ENCODE assay signal across 8 cellular contexts in the genomic region with DNA sequence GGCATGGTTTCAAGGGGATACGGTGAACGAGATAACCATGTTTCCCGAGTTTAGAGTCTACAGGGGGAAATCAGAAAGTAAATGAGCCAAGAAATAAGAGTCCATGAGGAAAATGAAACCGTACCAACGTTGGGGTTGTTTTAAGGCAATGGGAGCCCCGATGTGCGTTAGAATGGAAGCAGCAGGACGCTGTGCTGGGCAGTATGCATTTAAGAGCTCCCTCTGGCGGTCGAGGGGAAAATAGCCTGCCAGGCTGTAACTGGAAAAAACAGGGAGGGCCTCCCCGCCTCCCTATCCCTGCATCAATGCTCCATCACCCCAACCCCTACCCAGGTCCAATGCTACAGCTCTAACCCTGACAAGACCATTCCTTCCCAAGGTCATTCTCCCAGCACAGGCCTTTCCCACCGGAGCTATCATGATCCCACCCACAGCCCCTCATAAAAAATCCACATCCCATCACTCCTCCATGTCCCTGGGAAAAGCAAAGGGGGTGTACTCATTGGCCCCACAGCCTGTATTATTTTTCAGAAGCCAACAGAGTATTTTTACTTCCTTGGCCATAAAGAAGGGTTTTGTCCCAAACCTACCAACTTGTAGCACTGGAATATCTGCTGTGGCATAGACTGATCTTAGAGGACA.
A peak's percentile ranks its signal among the peaks of the same experiment; 100 is the strongest.
DNase-seq lines count a peak whose midpoint lies in the region; ATAC-seq and TF ChIP-seq lines count a peak whose summit lies in the region.

No MANE protein-coding gene starts in this region.

- no peak for DNase-seq in AG09319 (ENCODE audit: extremely low read depth, low read depth)
- peak; percentile 46 for DNase-seq in GM19238 (ENCODE audit: insufficient read length, low spot score)
- DNase-seq in NCI-H345 treated with DMSO at 0.1 percent for 48 hours (lab: John Stamatoyannopoulos, UW; ENCODE audit: unreplicated experiment), result peak; percentile 33
- DNase-seq in activated T-cell treated with anti-CD3 and anti-CD28 coated beads for 1 hour (ENCODE audit: low read depth), result peak; percentile 9
- peak; percentile 5 for DNase-seq in glomerular endothelial cell (ENCODE audit: extremely low read depth, low read depth, low spot score)
- DNase-seq in pulmonary artery endothelial cell (ENCODE audit: low read depth, low spot score), result peak; percentile 13
- no peak for DNase-seq in omental fat pad (ENCODE audit: low spot score)

- TF ChIP-seq CTCF in AG09319 (IDR thresholded peaks at IDR 0.05; ENCODE audit: low read depth, low read length) (peak; percentile 85), omental fat pad (IDR thresholded peaks at IDR 0.05) (no peak)

- ATAC-seq in HG03469 (IDR thresholded peaks at IDR 0.05; ENCODE audit: unreplicated experiment), result no peak
- no peak for ATAC-seq in omental fat pad (ENCODE audit: low FRiP score)

Comparison
In these comparisons a context has a peak if more than half of its experiments do, and no peak if none do; other contexts are left out.
1. DNase-seq: peak in GM19238 (single experiment), NCI-H345 treated with DMSO at 0.1 percent for 48 hours (single experiment), activated T-cell treated with anti-CD3 and anti-CD28 coated beads for 1 hour (single experiment), glomerular endothelial cell (single experiment) and pulmonary artery endothelial cell (single experiment); none in AG09319 (single experiment) and omental fat pad (single experiment).